2 cellular contexts compared by ENCODE assay signal in genomic region chr5:85453026-85453349, GRCh38.
TF ChIP-seq lines count a peak whose summit lies in the region.

No MANE protein-coding gene starts in this region.

TF ChIP-seq in liver, 16 proteins besides CTCF, POLR2A, EP300 and RAD21 (continued from another document):
- no peak for TF ChIP-seq REST (IDR thresholded peaks at IDR 0.05)
- no peak for TF ChIP-seq FOXA2 (IDR thresholded peaks at IDR 0.05)
- TF ChIP-seq JUND (IDR thresholded peaks at IDR 0.05): peak; percentile 36 to 73

TF ChIP-seq in HepG2, 621 proteins besides CTCF, POLR2A, EP300 and RAD21 (continued from another document):
- TF ChIP-seq MAFG (CRISPR knock-in tag; IDR thresholded peaks at IDR 0.05) (no peak), ZSCAN9 (CRISPR knock-in tag; IDR thresholded peaks at IDR 0.05; ENCODE audit: borderline replicate concordance) (no peak), MAFF (IDR thresholded peaks at IDR 0.05; ENCODE audit: low read depth, low read length) (no peak), ZNF766 (CRISPR knock-in tag; IDR thresholded peaks at IDR 0.05; ENCODE audit: borderline replicate concordance) (no peak), MEF2D (CRISPR knock-in tag; IDR thresholded peaks at IDR 0.05) (no peak), ZNF296 (CRISPR knock-in tag; conservative IDR thresholded peaks at IDR 0.05) (no peak), NFKBIZ (CRISPR knock-in tag; IDR thresholded peaks at IDR 0.05) (no peak), SIN3B (IDR thresholded peaks at IDR 0.05; ENCODE audit: low read length) (no peak), ZNF556 (CRISPR knock-in tag; IDR thresholded peaks at IDR 0.05; ENCODE audit: borderline replicate concordance) (no peak), TRIM22 (IDR thresholded peaks at IDR 0.05) (no peak), ZNF256 (CRISPR knock-in tag; conservative IDR thresholded peaks at IDR 0.05) (no peak), CREB3 (CRISPR knock-in tag; IDR thresholded peaks at IDR 0.05) (no peak), MTF1 (CRISPR knock-in tag; IDR thresholded peaks at IDR 0.05) (no peak), EHMT2 (IDR thresholded peaks at IDR 0.05; ENCODE audit: borderline replicate concordance, low read depth, low read length) (no peak), NPAS2 (CRISPR knock-in tag; IDR thresholded peaks at IDR 0.05; ENCODE audit: borderline replicate concordance) (no peak), DRAP1 (CRISPR knock-in tag; IDR thresholded peaks at IDR 0.05) (no peak)
